Comparison of ENCODE assay signal across 1 cellular context in genomic region chr1:243323481-243323880, GRCh38.
TF ChIP-seq lines count a peak whose summit lies in the region.

No MANE protein-coding gene starts in this region.

TF ChIP-seq in IMR-90, 13 proteins besides CTCF, POLR2A, EP300 and RAD21 (continued from another document):
- no peak for TF ChIP-seq NFE2L2 (IDR thresholded peaks at IDR 0.05; ENCODE audit: low read depth, low read length)
- TF ChIP-seq MAZ (IDR thresholded peaks at IDR 0.05; ENCODE audit: borderline replicate concordance, low read depth, low read length), result no peak
